ENCODE assay signal across 10 cellular contexts in genomic region chr1:162632743-162633326, GRCh38. TPM values are rescaled to one million over a fixed set of nuclear protein-coding genes. Genes with fewer than 3 reads are reported as not detected.
DNase-seq lines count a peak whose midpoint lies in the region; TF ChIP-seq lines count a peak whose summit lies in the region.
"Had no signal": no experiment of that assay in that cellular context is flagged by ENCODE, and none has a peak within 500 bp of the region (broad histone marks: within the 10 kb centered on the region; RNA-seq: fewer than 3 reads in every experiment).

No MANE protein-coding gene starts in this region.

- H3K36me3 ChIP-seq in HUES64 (ENCODE audit: insufficient read depth, low read length) (no peaks in the 10 kb centered on the region), colonic mucosa (no peaks in the 10 kb centered on the region), transverse colon (no peaks in the 10 kb centered on the region)

- TF ChIP-seq POLR2A in transverse colon (IDR thresholded peaks at IDR 0.05), result no peak

- WGBS in HUES64, result 88% methylated on average over 5 of the region's 5 CpGs
- 51 to 61% methylated on average over 4 to 5 of the region's 5 CpGs for WGBS in transverse colon (ENCODE audit: low coverage in 1 of 2), 2 donors

- intact Hi-C loops in colonic mucosa (cut with DNase I) (loop anchor here (5.0 kb wide), 1 partner anchor 44 kb away; no protein-coding TSS in a partner anchor), transverse colon (cut with DNase I; ENCODE audit: low total_unique reads) (loop anchor here (5.0 kb wide), 1 partner anchor 54 kb away; no protein-coding TSS in a partner anchor), head of caudate nucleus (cut with DNase I) (no loop called here)

- TF ChIP-seq EP300 in transverse colon (IDR thresholded peaks at IDR 0.05; ENCODE audit: low read depth), result no peak

- peak overlapping the region; percentile 17; the same call in 1 of the 2 replicates for H3K9ac ChIP-seq in HUES64 (ENCODE audit: low read depth, low read length)
- peak overlapping the region; percentile 27 to 44 for H3K9ac ChIP-seq in colonic mucosa (ENCODE audit: low read depth in 2 of 2, low read length in 2 of 2)

- H3K27me3 ChIP-seq in HUES64 (ENCODE audit: insufficient read depth, low read length) (no peaks in the 10 kb centered on the region), colonic mucosa (no peaks in the 10 kb centered on the region), transverse colon (no peaks in the 10 kb centered on the region)

- H3K4me1 ChIP-seq in HUES64 (ENCODE audit: insufficient read depth, low read length), result peaks cover 9% of the 10 kb centered on the region; the same call in 1 of the 2 replicates
- no peaks in the 10 kb centered on the region for H3K4me1 ChIP-seq in colonic mucosa
- peaks cover 0 to 20% (median 0%) of the 10 kb centered on the region in 4 donors for H3K4me1 ChIP-seq in transverse colon

- in situ Hi-C loops in transverse colon (cut with MboI; ENCODE audit: low pct_ligation_motif_present in 1 of 4, low pct_unique_long_range_greater_than_20kb in 1 of 4, low sequenced_read_pairs in 3 of 4), result no loop called here

- no peak for DNase-seq in colonic mucosa
- DNase-seq in lung microvascular endothelial cell (ENCODE audit: low read depth in 2 of 2), result peak; percentile 47 to 49
- no peak for DNase-seq in transverse colon
- DNase-seq in dedifferentiated amniotic fluid mesenchymal stem cell (ENCODE audit: extremely low spot score), result no peak
- DNase-seq in COLO668 (lab: John Stamatoyannopoulos, UW; ENCODE audit: unreplicated experiment), result no peak
- DNase-seq in head of caudate nucleus, result no peak
- DNase-seq in HEK293T (ENCODE audit: extremely low spot score), result no peak
- DNase-seq: activated CD8-positive, alpha-beta memory T cell treated with anti-CD3 and anti-CD28 coated beads for 24 hours; NCI-H774 had no signal

- H3K27ac ChIP-seq in HUES64 (ENCODE audit: low read depth, low read length), result no peak overlapping the region
- peak overlapping the region; percentile 73 for H3K27ac ChIP-seq in colonic mucosa
- peak overlapping the region; percentile 81 to 89 (median 87) for H3K27ac ChIP-seq in transverse colon

- H3K4me3 ChIP-seq in HUES64 (ENCODE audit: low read length) (peak overlapping the region; percentile 18; the same call in 1 of the 2 replicates), colonic mucosa (peak overlapping the region; percentile 18), transverse colon (peak overlapping the region; percentile 18 to 51 (median 25))

- CTCF ChIA-PET in HEK293T (lab: Yijun Ruan, JAX), result interaction anchor here (0.9 kb wide), 1 partner anchor 10 kb away, joined by 3 read pairs; no protein-coding TSS in a partner anchor

- H3K9me3 ChIP-seq in HUES64 (ENCODE audit: insufficient read depth, low read depth, low read length), result no peaks in the 10 kb centered on the region
- H3K9me3 ChIP-seq in colonic mucosa, result no peaks in the 10 kb centered on the region
- H3K9me3 ChIP-seq in transverse colon, result no peaks in the 10 kb centered on the region

- POLR2A ChIA-PET in HEK293T (lab: Yijun Ruan, JAX), result no interaction called here

- TF ChIP-seq CTCF in colonic mucosa (IDR thresholded peaks at IDR 0.05) (no peak), transverse colon (IDR thresholded peaks at IDR 0.05) (no peak)

TF ChIP-seq in HEK293T, 16 proteins besides CTCF, POLR2A, EP300 and RAD21:
- TF ChIP-seq HDGF (IDR thresholded peaks at IDR 0.05; ENCODE audit: borderline replicate concordance), result no peak
- TF ChIP-seq PKNOX1 (IDR thresholded peaks at IDR 0.05), result no peak
- no peak for TF ChIP-seq FOXA1 (IDR thresholded peaks at IDR 0.05)
- no peak for TF ChIP-seq NFRKB (IDR thresholded peaks at IDR 0.05)
- no peak for TF ChIP-seq SP1 (IDR thresholded peaks at IDR 0.05)
- TF ChIP-seq L3MBTL2 (conservative IDR thresholded peaks at IDR 0.05), result no peak
- TF ChIP-seq FOXK2 (IDR thresholded peaks at IDR 0.05), result no peak
- TF ChIP-seq SUZ12 (IDR thresholded peaks at IDR 0.05), result no peak

RNA-seq across cellular contexts. Expression of gene DDR2, which starts 0.6 kb away (rescaled TPM):
- polyA plus RNA-seq in HUES64 (2013, experiment 1 of 2), result 1.00 TPM
- 1.3 TPM for polyA plus RNA-seq in HUES64 (2013, experiment 2 of 2)
- total RNA-seq in colonic mucosa, result 10 to 100 TPM in 1 of 2 donors, 1 to 10 TPM in 1; 7.6 to 26.5 TPM
- 3.4 and 9.2 TPM in 2 replicates for total RNA-seq in lung microvascular endothelial cell
- 10 to 100 TPM; 33.3 to 54.1 (median 42.2) TPM for total RNA-seq in transverse colon

Comparison
In these comparisons a context has a peak if more than half of its experiments do, and no peak if none do; other contexts are left out.
1. DNase-seq: peak in lung microvascular endothelial cell (2 of 2); none in colonic mucosa (single experiment), transverse colon (single experiment), dedifferentiated amniotic fluid mesenchymal stem cell (single experiment), COLO668 (single experiment), head of caudate nucleus (0 of 42) and HEK293T (single experiment).
2. Peak in every context shown above with its lines, with median percentiles within 50 percentile points of each other: H3K4me3 ChIP-seq.